ENCODE assay signal across 8 cellular contexts in the genomic region with DNA sequence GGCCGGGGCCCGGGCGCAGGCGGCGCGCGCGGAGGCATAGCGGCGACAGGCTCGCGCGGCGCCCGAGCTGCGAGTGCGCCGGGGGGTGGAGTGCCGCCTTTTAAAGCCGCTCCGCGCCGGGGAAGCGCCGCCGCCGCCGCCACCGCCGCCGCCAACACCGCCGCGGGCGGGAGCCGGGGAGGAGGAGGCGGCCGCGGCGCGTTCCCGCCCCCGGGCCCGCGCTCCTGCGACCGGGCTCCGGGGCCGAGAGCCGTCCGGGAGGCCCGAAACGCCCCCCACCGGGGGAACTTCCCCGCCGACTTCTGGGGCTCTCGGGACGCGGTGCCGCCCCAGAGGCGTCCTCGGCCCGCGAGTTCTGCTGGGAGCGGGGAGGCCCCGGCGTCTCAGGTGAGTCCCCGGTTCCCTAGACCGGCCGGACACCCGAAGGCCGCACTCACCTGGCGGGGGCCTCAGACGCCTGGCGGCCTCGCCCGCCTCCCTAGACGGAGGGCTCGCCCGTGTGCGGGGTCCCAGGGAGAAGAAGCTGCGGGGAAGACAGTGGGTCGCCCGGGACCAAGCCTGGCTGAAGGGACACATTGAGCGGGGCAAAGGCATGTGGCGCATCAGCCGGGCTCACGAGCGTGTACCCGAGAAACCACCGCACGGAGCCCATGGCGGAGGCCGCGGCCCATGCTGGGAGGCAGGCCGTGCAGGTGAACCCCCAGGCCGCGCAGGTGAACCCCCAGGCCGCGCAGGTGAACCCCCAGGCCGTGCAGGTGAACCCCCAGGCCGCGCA. TPM values are rescaled to one million over a fixed set of nuclear protein-coding genes. Genes with fewer than 3 reads are reported as not detected.
DNase-seq lines count a peak whose midpoint lies in the region; ATAC-seq, FAIRE-seq and TF ChIP-seq lines count a peak whose summit lies in the region.

Gene PCSK6, minus strand, starts transcription at position 75 of the 775 bp plus-strand sequence. Its CDS starts 37 bp downstream, at position 38.

- H3K14ac ChIP-seq in H1 (ENCODE audit: insufficient read length), result no peak within 1 kb of the TSS

- TF ChIP-seq CTCF in H1 (IDR thresholded peaks at IDR 0.05; ENCODE audit: control extremely low read depth in 1 of 3, insufficient read depth in 1 of 3, low read depth in 1 of 3, low read length in 3 of 3), result no peak

- no peak within 1 kb of the TSS for H3K4me3 ChIP-seq in CD8-positive, alpha-beta memory T cell (ENCODE audit: low read length)
- peak within 1 kb of the TSS; percentile 27 to 61 (median 33); a peak in 7 of 8 replicates for H3K4me3 ChIP-seq in H1 (ENCODE audit: extremely low read depth in 1 of 4, insufficient read depth in 2 of 4, low read depth in 3 of 4, low read length in 4 of 4)

- POLR2A ChIA-PET in CD8-positive, alpha-beta memory T cell (lab: Charles Lee), result no interaction called here
- POLR2A ChIA-PET in H1 (lab: Charles Lee; ENCODE audit: partially characterized antibody), result interaction anchor here (1.4 kb wide), 1 partner anchor 40 kb away, joined by 3 read pairs; no protein-coding TSS in a partner anchor

- no peak within 1 kb of the TSS for H4K91ac ChIP-seq in H1 (replicated peaks; ENCODE audit: insufficient read length, low read length)

- FAIRE-seq in H1 (lab: Jason Lieb, UNC) (no peak), RCC 7860 (lab: Jason Lieb, UNC) (no peak)

- peak within 1 kb of the TSS; percentile 38 for H3K27ac ChIP-seq in CD8-positive, alpha-beta memory T cell (ENCODE audit: low read depth, low read length)
- H3K27ac ChIP-seq in H1 (ENCODE audit: low read depth, low read length), result no peak within 1 kb of the TSS

- ATAC-seq in GM21447 (IDR thresholded peaks at IDR 0.05; ENCODE audit: unreplicated experiment) (no peak), GM18873 (IDR thresholded peaks at IDR 0.05; ENCODE audit: low FRiP score, unreplicated experiment) (no peak)

- H4K20me1 ChIP-seq in H1 (replicated peaks in 1 of 2; ENCODE audit: control insufficient read depth in 1 of 2, insufficient read depth in 2 of 2, low read length in 2 of 2), result peaks cover 0 to 3% of the 10 kb centered on the region in 2 experiments

- H3K27me3 Mint-ChIP-seq in CD8-positive, alpha-beta memory T cell, result peaks cover 20 to 50% of the 10 kb centered on the region in 2 donors

- no peak within 1 kb of the TSS for H2BK5ac ChIP-seq in H1 (ENCODE audit: low read depth, low read length)

- H3K4me1 Mint-ChIP-seq in CD8-positive, alpha-beta memory T cell, result peaks cover 0 to 7% (median 4%) of the 10 kb centered on the region in 3 donors

- TF ChIP-seq RAD21 in H1 (IDR thresholded peaks at IDR 0.05 in 1 of 2, conservative IDR thresholded peaks at IDR 0.05 in 1 of 2; ENCODE audit: low read depth in 2 of 2, low read length in 2 of 2), result no peak

- H3K27ac Mint-ChIP-seq in CD8-positive, alpha-beta memory T cell, result no peak within 1 kb of the TSS

- no peaks in the 10 kb centered on the region for H3K36me3 ChIP-seq in CD8-positive, alpha-beta memory T cell (ENCODE audit: insufficient read depth, low read length)
- peaks cover 0 to 6% (median 0%) of the 10 kb centered on the region in 4 experiments; a peak in 1 of 8 replicates for H3K36me3 ChIP-seq in H1 (ENCODE audit: control insufficient read depth in 2 of 4, insufficient read depth in 4 of 4, low read length in 3 of 4)

- H3K4me2 ChIP-seq in H1 (ENCODE audit: insufficient read depth in 1 of 2, low read depth in 2 of 2, low read length in 2 of 2), result peak within 1 kb of the TSS; percentile 68 to 69

- no peak within 1 kb of the TSS for H3K18ac ChIP-seq in H1 (ENCODE audit: extremely low read depth, low read length)

- H3K56ac ChIP-seq in H1 (replicated peaks; ENCODE audit: insufficient read length, low read depth, low read length), result no peak within 1 kb of the TSS

- no peak within 1 kb of the TSS for H2AFZ ChIP-seq in H1 (ENCODE audit: low read length)

- no peaks in the 10 kb centered on the region for H3K27me3 ChIP-seq in CD8-positive, alpha-beta memory T cell (ENCODE audit: insufficient read depth, low read length, poor library complexity, severe bottlenecking)
- peaks cover 11 to 48% (median 35%) of the 10 kb centered on the region in 4 experiments for H3K27me3 ChIP-seq in H1 (replicated peaks in 1 of 4; ENCODE audit: control insufficient read depth in 3 of 4, extremely low read depth in 1 of 4, insufficient read depth in 3 of 4, low read length in 3 of 4)

- H3K36me3 Mint-ChIP-seq in CD8-positive, alpha-beta memory T cell, result no peaks in the 10 kb centered on the region

- H3K9me3 ChIP-seq in CD8-positive, alpha-beta memory T cell (ENCODE audit: low read length), result no peaks in the 10 kb centered on the region
- H3K9me3 ChIP-seq in H1 (ENCODE audit: insufficient read depth in 2 of 2, low read depth in 1 of 2, low read length in 1 of 2), result peaks cover 0 to 6% of the 10 kb centered on the region in 2 experiments; a peak in 2 of 4 replicates

- H3K79me2 ChIP-seq in H1 (ENCODE audit: control insufficient read depth in 1 of 2, insufficient read depth in 2 of 2, low read length in 2 of 2), result no peaks in the 10 kb centered on the region

- no peak within 1 kb of the TSS for H2BK12ac ChIP-seq in H1 (ENCODE audit: low read depth, low read length)

- 28% methylated on average over 35 of the region's 103 CpGs; no CpG with 5 or more reads in 1 of the 2 experiments for WGBS in H1 (ENCODE audit: extremely low coverage in 1 of 2, insufficient coverage in 1 of 2, insufficient read length in 1 of 2, insufficient replicate concordance in 2 of 2, low coverage in 1 of 2, low lambda C conversion rate in 2 of 2, missing lambda C conversion rate in 1 of 2), 2 experiments

- no peak within 1 kb of the TSS for H2BK15ac ChIP-seq in H1 (ENCODE audit: low read length)

- H3K4me1 ChIP-seq in CD8-positive, alpha-beta memory T cell (ENCODE audit: insufficient read depth, low read length), result no peaks in the 10 kb centered on the region
- H3K4me1 ChIP-seq in H1 (replicated peaks in 1 of 4; ENCODE audit: control insufficient read depth in 3 of 4, insufficient read depth in 4 of 4, low read length in 3 of 4), result peaks cover 0 to 6% (median 3%) of the 10 kb centered on the region in 4 experiments; a peak in 3 of 7 replicates

- no peak within 1 kb of the TSS for H2BK120ac ChIP-seq in H1 (replicated peaks; ENCODE audit: low read depth, low read length)

- no peak within 1 kb of the TSS for H3K23ac ChIP-seq in H1 (ENCODE audit: insufficient read length)

- no peak within 1 kb of the TSS for H2BK20ac ChIP-seq in H1 (ENCODE audit: low read length)

- DNase-seq in CD8-positive, alpha-beta memory T cell, result no peak
- peak; percentile 74 for DNase-seq in HuH-7 (ENCODE audit: low spot score)
- DNase-seq in H1 (ENCODE audit: low read depth in 1 of 2, low spot score in 2 of 2), result peak in 1 of 2 experiments; percentile 68
- peak; percentile 28 for DNase-seq in midbrain (lab: John Stamatoyannopoulos, UW)
- DNase-seq in NCI-H1694 treated with DMSO at 0.1 percent for 48 hours (lab: John Stamatoyannopoulos, UW), result no peak
- DNase-seq in RCC 7860 (ENCODE audit: low spot score), result no peak

- H3K23me2 ChIP-seq in H1 (ENCODE audit: low read depth, low read length), result peaks cover 6% of the 10 kb centered on the region; the same call in 1 of the 2 replicates

- no peak for TF ChIP-seq POLR2A in H1 (IDR thresholded peaks at IDR 0.05; ENCODE audit: control extremely low read depth in 1 of 2, low read depth in 2 of 2, low read length in 2 of 2)

- no peak within 1 kb of the TSS for H4K5ac ChIP-seq in H1 (ENCODE audit: insufficient read length, low read depth, low read length)

- H3K79me1 ChIP-seq in H1 (ENCODE audit: low read depth, low read length), result no peaks in the 10 kb centered on the region

- TF ChIP-seq EP300 in H1 (IDR thresholded peaks at IDR 0.05; ENCODE audit: borderline replicate concordance in 1 of 2, low read depth in 2 of 2, low read length in 2 of 2), result no peak

- no peaks in the 10 kb centered on the region for H3K9me3 Mint-ChIP-seq in CD8-positive, alpha-beta memory T cell

- CTCF ChIA-PET in CD8-positive, alpha-beta memory T cell (lab: Charles Lee), result no interaction called here
- CTCF ChIA-PET in H1 (lab: Charles Lee; ENCODE audit: partially characterized antibody), result interaction anchor here (0.6 to 3.3 kb wide), 3 partner anchors 12 to 222 kb away, joined by 3 to 19 read pairs (median 3); no protein-coding TSS in a partner anchor

- no peak within 1 kb of the TSS for H3K4ac ChIP-seq in H1 (replicated peaks; ENCODE audit: insufficient read length, low read depth, low read length)

- no peak within 1 kb of the TSS for H3K9ac ChIP-seq in H1 (replicated peaks in 1 of 4; ENCODE audit: extremely low read depth in 1 of 4, low read depth in 3 of 4, low read length in 3 of 4)

- no peak within 1 kb of the TSS for H2AK5ac ChIP-seq in H1 (ENCODE audit: low read depth, low read length)

- H4K8ac ChIP-seq in H1 (ENCODE audit: extremely low read depth, insufficient read depth, low read length), result peak within 1 kb of the TSS; percentile 53; the same call in 1 of the 2 replicates

- peak within 1 kb of the TSS in 2 of 7 donors; percentile 19 to 46 for H3K4me3 Mint-ChIP-seq in CD8-positive, alpha-beta memory T cell

TF ChIP-seq in H1, 55 proteins besides CTCF, POLR2A, EP300 and RAD21 (continues in another document):
- no peak for TF ChIP-seq CREB1 (IDR thresholded peaks at IDR 0.05)
- TF ChIP-seq RFX5 (IDR thresholded peaks at IDR 0.05; ENCODE audit: borderline replicate concordance, low read depth, low read length), result no peak
- peak; percentile 77 for TF ChIP-seq E2F6 (IDR thresholded peaks at IDR 0.05)
- TF ChIP-seq YY1 (IDR thresholded peaks at IDR 0.05; ENCODE audit: low read depth, low read length), result no peak
- peak; percentile 50 for TF ChIP-seq SUZ12 (IDR thresholded peaks at IDR 0.05; ENCODE audit: low read length)
- TF ChIP-seq FOSL1 (IDR thresholded peaks at IDR 0.05; ENCODE audit: insufficient read depth, low read depth, low read length), result no peak
- TF ChIP-seq EGR1 (IDR thresholded peaks at IDR 0.05; ENCODE audit: borderline replicate concordance, low read depth, low read length), result no peak

RNA-seq across cellular contexts. Expression of gene PCSK6, which starts in this region (rescaled TPM):
- total RNA-seq in CD8-positive, alpha-beta memory T cell, result under 1 TPM; 0.74 to 0.95 TPM
- polyA plus RNA-seq in CD8-positive, alpha-beta memory T cell, result 1.7 TPM
- total RNA-seq in H1 (2021; fragmentation: NEBNext Ultra II Directional; extraction: Animal tissue kit (Norgen Biotek cat#: 25700)), result 3.3 and 4.0 TPM in 2 replicates
- 1.9 and 2.4 TPM in 2 replicates for polyA plus RNA-seq in H1 (2011; rRNA removed)
- 1.8 TPM for polyA plus RNA-seq in H1 (2011; cell fraction: cytosol; rRNA removed)
- polyA plus RNA-seq in H1 (2011; cell fraction: nucleus; rRNA removed), result 4.9 TPM
- polyA plus RNA-seq in H1 (2012, experiment 1 of 2), result 2.3 to 2.9 TPM (median 2.5 TPM) in 4 replicates
- polyA plus RNA-seq in H1 (2012, experiment 2 of 2), result 1.00 TPM
- polyA plus RNA-seq in H1 (2013, experiment 1 of 2), result 3.3 TPM
- polyA plus RNA-seq in H1 (2013, experiment 2 of 2), result 2.5 TPM
- 3.7 and 3.8 TPM in 2 replicates for polyA minus RNA-seq in H1 (2011; rRNA and poly(A)+ RNA removed)
- polyA minus RNA-seq in H1 (2011; cell fraction: cytosol; rRNA and poly(A)+ RNA removed), result 8.7 TPM
- polyA minus RNA-seq in H1 (2011; cell fraction: nucleus; rRNA and poly(A)+ RNA removed), result 5.3 TPM

Comparison
In these comparisons a context has a peak if more than half of its experiments do, and no peak if none do; other contexts are left out.
1. DNase-seq: peak in HuH-7 (single experiment) and midbrain (single experiment); none in CD8-positive, alpha-beta memory T cell (0 of 5), NCI-H1694 treated with DMSO at 0.1 percent for 48 hours (single experiment) and RCC 7860 (single experiment).